ENCODE assay signal across 1 cellular context in the genomic region with DNA sequence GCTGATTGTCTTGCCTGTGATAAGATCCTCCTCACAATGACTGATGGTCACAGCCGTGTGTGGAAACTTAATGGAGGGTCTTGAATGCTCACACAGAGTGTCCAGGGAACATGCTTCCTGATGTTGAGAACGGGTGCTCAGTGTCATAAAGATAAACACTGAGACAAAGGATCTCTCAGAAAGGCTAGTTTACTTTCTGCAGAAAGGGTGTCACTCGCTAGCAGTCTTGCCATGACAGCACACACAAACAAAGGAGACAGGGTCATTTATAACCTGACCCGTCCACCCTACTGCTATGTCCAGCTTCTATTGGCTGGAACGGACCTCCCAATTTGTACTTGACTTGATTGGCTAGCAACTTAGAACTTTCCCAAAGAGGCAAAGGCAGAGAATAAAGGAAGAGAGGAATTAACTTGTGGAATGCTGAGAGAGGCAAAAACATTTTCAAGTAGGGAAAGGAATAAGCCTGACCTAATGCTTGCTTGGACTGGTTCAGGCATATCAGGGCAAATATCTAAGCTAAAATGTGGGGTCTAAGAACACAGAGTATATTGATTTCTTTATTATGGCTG.
TF ChIP-seq lines count a peak whose summit lies in the region.

No MANE protein-coding gene starts in this region.

TF ChIP-seq in IMR-90, 13 proteins besides CTCF, POLR2A, EP300 and RAD21:
- TF ChIP-seq MAZ (IDR thresholded peaks at IDR 0.05; ENCODE audit: borderline replicate concordance, low read depth, low read length): no peak
- TF ChIP-seq MXI1 (IDR thresholded peaks at IDR 0.05; ENCODE audit: borderline replicate concordance, low read depth, low read length): no peak
- no peak for TF ChIP-seq MAFK (IDR thresholded peaks at IDR 0.05; ENCODE audit: low read depth, low read length)
- TF ChIP-seq CHD1 (IDR thresholded peaks at IDR 0.05; ENCODE audit: low read depth, low read length): no peak
- TF ChIP-seq FOS (IDR thresholded peaks at IDR 0.05; ENCODE audit: low read depth, low read length): no peak
- no peak for TF ChIP-seq SMC3 (IDR thresholded peaks at IDR 0.05; ENCODE audit: low read depth, low read length)
- no peak for TF ChIP-seq RFX5 (IDR thresholded peaks at IDR 0.05; ENCODE audit: low read depth, low read length)
- no peak for TF ChIP-seq CEBPB (IDR thresholded peaks at IDR 0.05; ENCODE audit: low read depth, low read length)
- no peak for TF ChIP-seq NFE2L2 (IDR thresholded peaks at IDR 0.05; ENCODE audit: low read depth, low read length)
- TF ChIP-seq BHLHE40 (IDR thresholded peaks at IDR 0.05; ENCODE audit: low read depth, low read length): no peak
- TF ChIP-seq RCOR1 (IDR thresholded peaks at IDR 0.05; ENCODE audit: insufficient replicate concordance, low read length): no peak
- no peak for TF ChIP-seq ELK1 (IDR thresholded peaks at IDR 0.05; ENCODE audit: borderline replicate concordance, low read depth, low read length)
- TF ChIP-seq USF2 (IDR thresholded peaks at IDR 0.05; ENCODE audit: low read depth, low read length): no peak
